Comparison of ENCODE assay signal across 15 cellular contexts in genomic region chr2:133262888-133263287, GRCh38.
DNase-seq lines count a peak whose midpoint lies in the region; FAIRE-seq and TF ChIP-seq lines count a peak whose summit lies in the region.
"Had no signal": no experiment of that assay in that cellular context is flagged by ENCODE, and none has a peak within 500 bp of the region (broad histone marks: within the 10 kb centered on the region; RNA-seq: fewer than 3 reads in every experiment).

No MANE protein-coding gene starts in this region.

- TF ChIP-seq CTCF in kidney epithelial cell (IDR thresholded peaks at IDR 0.05; ENCODE audit: insufficient read depth, low read length, poor library complexity, severe bottlenecking): peak; percentile 41

- DNase-seq in DMS53 (lab: John Stamatoyannopoulos, UW) (peak; percentile 8), DMS53 treated with DMSO at 0.1 percent for 48 hours (lab: John Stamatoyannopoulos, UW; ENCODE audit: unreplicated experiment) (no peak), HAP-1 (ENCODE audit: low spot score in 2 of 2) (peak; percentile 50 to 52), amniotic epithelial cell (ENCODE audit: low read depth) (peak; percentile 22), kidney epithelial cell (ENCODE audit: low read depth) (no peak), GM19239 (ENCODE audit: insufficient read length, low spot score) (no peak), COR-L47 (lab: John Stamatoyannopoulos, UW) (no peak), epidermal melanocyte (ENCODE audit: insufficient read length, low spot score) (no peak)
- DNase-seq: 8988T; activated CD4-positive, alpha-beta T cell treated with anti-CD3 and anti-CD28 coated beads, Interleukin-2, amount 50 U/mL, for 1 hour; activated naive CD4-positive, alpha-beta T cell treated with anti-CD3 and anti-CD28 coated beads for 36 hours; stimulated activated CD4-positive, alpha-beta T cell treated with anti-CD3 and anti-CD28 coated beads, Interleukin-2, amount 100 ng/mL, for 48 hours; T-helper 1 cell had no signal

- H3K36me3 ChIP-seq in HAP-1 (replicated peaks) (no peaks in the 10 kb centered on the region), kidney epithelial cell (ENCODE audit: control insufficient read depth, insufficient read depth, low read length) (no peaks in the 10 kb centered on the region)
- H3K36me3 ChIP-seq: prostate gland had no signal

- in situ Hi-C loops in HAP-1 (cut with MboI; ENCODE audit: low sequenced_read_pairs): no loop called here

- H3K9me3 ChIP-seq in HAP-1: no peaks in the 10 kb centered on the region
- H3K9me3 ChIP-seq: prostate gland had no signal

- H3K4me1 ChIP-seq in HAP-1: peaks cover 24% of the 10 kb centered on the region
- H3K4me1 ChIP-seq: prostate gland had no signal

- H3K4me3 ChIP-seq in HAP-1 (no peak overlapping the region), kidney epithelial cell (ENCODE audit: low read depth, low read length) (no peak overlapping the region)
- H3K4me3 ChIP-seq: coronary artery, prostate gland had no signal

- no peak for FAIRE-seq in GM19239 (lab: Jason Lieb, UNC)

- no peaks in the 10 kb centered on the region for H3K27me3 ChIP-seq in HAP-1 (ENCODE audit: low read depth)
- H3K27me3 ChIP-seq in kidney epithelial cell (ENCODE audit: control insufficient read depth, insufficient read depth, low read length): no peaks in the 10 kb centered on the region

Comparison
In these comparisons a context has a peak if more than half of its experiments do, and no peak if none do; other contexts are left out.
1. DNase-seq: peak in DMS53 (single experiment), HAP-1 (2 of 2) and amniotic epithelial cell (single experiment); none in DMS53 treated with DMSO at 0.1 percent for 48 hours (single experiment), kidney epithelial cell (single experiment), GM19239 (single experiment), COR-L47 (single experiment) and epidermal melanocyte (single experiment).